In genomic region chr10:125153693-125154490, GRCh38 we compare ENCODE assay signal across 9 cellular contexts. TPM values are rescaled to one million over a fixed set of nuclear protein-coding genes. Genes with fewer than 3 reads are reported as not detected.
DNase-seq lines count a peak whose midpoint lies in the region; ATAC-seq and TF ChIP-seq lines count a peak whose summit lies in the region.
"Had no signal": no experiment of that assay in that cellular context is flagged by ENCODE, and none has a peak within 500 bp of the region (broad histone marks: within the 10 kb centered on the region; RNA-seq: fewer than 3 reads in every experiment).

No MANE protein-coding gene starts in this region.

- H3K4me3 Mint-ChIP-seq in MCF 10A (ENCODE audit: unreplicated experiment), result peak overlapping the region; percentile 82

- CTCF ChIA-PET in MCF 10A (lab: Yijun Ruan, JAX), result interaction anchor here (0.7 to 3.6 kb wide), 12 partner anchors 24 to 238 kb away, joined by 3 to 23 read pairs (median 4); no protein-coding TSS in a partner anchor

- H3K9ac ChIP-seq in iPS-15b (ENCODE audit: low read depth, low read length), result peak overlapping the region; percentile 80

- TF ChIP-seq EP300 in sigmoid colon (IDR thresholded peaks at IDR 0.05), result no peak

- POLR2A ChIA-PET in MCF 10A (lab: Yijun Ruan, JAX), result interaction anchor here (0.8 to 7.8 kb wide), 16 partner anchors 8 to 406 kb away, joined by 3 to 165 read pairs (median 6); no protein-coding TSS in a partner anchor

- DNase-seq in GM03348 (ENCODE audit: low spot score), result peak; percentile 41
- DNase-seq in MCF 10A (ENCODE audit: unreplicated experiment), result peak; percentile 51
- DNase-seq in sigmoid colon, result no peak
- no peak for DNase-seq in NCI-H774 (lab: John Stamatoyannopoulos, UW)
- DNase-seq in erythroblast (lab: John Stamatoyannopoulos, UW), result no peak
- no peak for DNase-seq in SKM-1 treated with dmso at 0.1 percent for 144 hours (lab: John Stamatoyannopoulos, UW; ENCODE audit: unreplicated experiment)
- DNase-seq: Kasumi-1 had no signal

- peaks cover 64% of the 10 kb centered on the region for H3K4me1 Mint-ChIP-seq in MCF 10A (ENCODE audit: insufficient read depth, unreplicated experiment)

- H3K36me3 Mint-ChIP-seq in MCF 10A (ENCODE audit: insufficient read depth, unreplicated experiment), result peaks cover 7% of the 10 kb centered on the region

- H3K9me3 Mint-ChIP-seq in MCF 10A (ENCODE audit: unreplicated experiment), result no peaks in the 10 kb centered on the region

- no peaks in the 10 kb centered on the region for H3K9me3 ChIP-seq in iPS-15b (ENCODE audit: control insufficient read depth, insufficient read depth, low read length)
- no peaks in the 10 kb centered on the region for H3K9me3 ChIP-seq in sigmoid colon

- TF ChIP-seq POLR2A in sigmoid colon (IDR thresholded peaks at IDR 0.05), result no peak
- no peak for TF ChIP-seq POLR2A in erythroblast (IDR thresholded peaks at IDR 0.05; ENCODE audit: low read length)

- H3K27ac Mint-ChIP-seq in MCF 10A (ENCODE audit: low read depth, unreplicated experiment), result peak overlapping the region; percentile 92

- ATAC-seq in GM18498 (IDR thresholded peaks at IDR 0.05; ENCODE audit: unreplicated experiment), result no peak

- H3K4me3 ChIP-seq in iPS-15b (ENCODE audit: low read depth, low read length) (peak overlapping the region; percentile 85), sigmoid colon (no peak overlapping the region)

- WGBS in sigmoid colon, 2 donors, result 10 to 38% methylated on average over 9 of the region's 9 CpGs

- H3K4me1 ChIP-seq in iPS-15b (ENCODE audit: control insufficient read depth, insufficient read depth, low read length) (peaks cover 42% of the 10 kb centered on the region), sigmoid colon (peaks cover 0 to 90% (median 87%) of the 10 kb centered on the region in 4 donors)

- TF ChIP-seq CTCF in MCF 10A (IDR thresholded peaks at IDR 0.05; ENCODE audit: unreplicated experiment) (no peak), sigmoid colon (IDR thresholded peaks at IDR 0.05) (no peak)

- H3K27me3 Mint-ChIP-seq in MCF 10A (ENCODE audit: insufficient read depth, unreplicated experiment), result no peaks in the 10 kb centered on the region

- H3K36me3 ChIP-seq in iPS-15b (ENCODE audit: control insufficient read depth, insufficient read depth, low read length) (peaks cover 16% of the 10 kb centered on the region), sigmoid colon (no peaks in the 10 kb centered on the region)

- peak overlapping the region; percentile 97 to 99 (median 98) for H3K27ac ChIP-seq in sigmoid colon

- intact Hi-C loops in MCF 10A (cut with micrococcal nuclease), result no loop called here
- intact Hi-C loops in sigmoid colon (cut with DNase I), result loop anchor here (10.0 kb wide), 1 partner anchor 671 kb away; the partner anchor contains the start of genes BCCIP and UROS

- H3K27me3 ChIP-seq in iPS-15b (ENCODE audit: control insufficient read depth, insufficient read depth, low read length) (no peaks in the 10 kb centered on the region), sigmoid colon (no peaks in the 10 kb centered on the region)

- BruUV-seq in MCF 10A (replicated peaks; lab: Mats Ljungman, UMichigan), result no TSS peak

RNA-seq across cellular contexts. Expression of gene CTBP2, which starts 6.5 kb away (rescaled TPM):
- total RNA-seq in MCF 10A (2022) (129 and 152 TPM in 2 replicates), sigmoid colon (10 to 100 TPM; 31.2 to 57.1 (median 47.5) TPM)
- polyA plus RNA-seq in sigmoid colon, result 10 to 100 TPM; 49.9 to 62.4 (median 52.0) TPM

Comparison
In these comparisons a context has a peak if more than half of its experiments do, and no peak if none do; other contexts are left out.
1. DNase-seq: peak in GM03348 (single experiment) and MCF 10A (single experiment); none in sigmoid colon (single experiment), NCI-H774 (single experiment), erythroblast (0 of 2) and SKM-1 treated with dmso at 0.1 percent for 144 hours (single experiment).